ENCODE assay signal across 17 cellular contexts in the genomic region with DNA sequence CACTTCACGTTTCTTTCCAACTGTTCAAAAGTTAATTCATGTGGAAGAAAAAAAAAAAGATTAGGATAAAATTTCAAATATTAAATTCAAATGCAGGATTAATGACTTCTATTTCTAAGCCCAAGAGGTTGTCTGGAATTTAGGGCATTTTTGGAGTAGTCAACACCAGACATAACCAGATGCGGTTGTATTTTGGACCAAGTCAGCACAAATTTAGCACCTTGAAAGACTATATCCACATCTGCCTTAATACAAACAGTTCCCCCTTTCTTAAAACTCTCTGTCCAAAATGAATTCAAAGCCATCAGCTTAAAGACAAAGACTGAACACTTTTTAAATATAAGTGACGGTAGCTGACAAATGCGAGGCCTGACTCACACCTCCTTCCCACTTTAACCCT.
DNase-seq lines count a peak whose midpoint lies in the region; ATAC-seq and TF ChIP-seq lines count a peak whose summit lies in the region.
"Had no signal": no experiment of that assay in that cellular context is flagged by ENCODE, and none has a peak within 500 bp of the region (broad histone marks: within the 10 kb centered on the region; RNA-seq: fewer than 3 reads in every experiment).

No MANE protein-coding gene starts in this region.

- H3K4me3 ChIP-seq in ascending aorta, result no peak overlapping the region
- no peak overlapping the region for H3K4me3 ChIP-seq in skeletal muscle tissue (ENCODE audit: low read length in 3 of 3)
- H3K4me3 ChIP-seq in mesenchymal stem cell (ENCODE audit: insufficient read depth in 1 of 2, low read depth in 1 of 2, low read length in 2 of 2), result no peak overlapping the region
- H3K4me3 ChIP-seq: BLaER1, GM12878, GM23338 had no signal

- no peak overlapping the region for H3K4me3 Mint-ChIP-seq in nephron
- no peak overlapping the region for H3K4me3 Mint-ChIP-seq in CD14-positive monocyte
- H3K4me3 Mint-ChIP-seq: CD4-positive, alpha-beta T cell; GM23338; H9 had no signal

- peaks cover 11 to 14% of the 10 kb centered on the region in 2 donors for H3K4me1 ChIP-seq in ascending aorta
- H3K4me1 ChIP-seq in skeletal muscle tissue (ENCODE audit: control insufficient read depth in 3 of 3, insufficient read depth in 3 of 3, low read length in 3 of 3), result peaks cover 0 to 17% (median 16%) of the 10 kb centered on the region in 3 donors
- peaks cover 2% of the 10 kb centered on the region for H3K4me1 ChIP-seq in mesenchymal stem cell (ENCODE audit: control insufficient read depth, insufficient read depth, low read depth, low read length)
- H3K4me1 ChIP-seq: BLaER1 had no signal

- H3K18ac ChIP-seq in mesenchymal stem cell (ENCODE audit: low read depth in 1 of 2, low read length in 2 of 2), result no peak overlapping the region

- H3K9me3 ChIP-seq in ascending aorta (no peaks in the 10 kb centered on the region), skeletal muscle tissue (ENCODE audit: control insufficient read depth in 3 of 3, low read length in 3 of 3) (no peaks in the 10 kb centered on the region), mesenchymal stem cell (ENCODE audit: control insufficient read depth, low read length) (no peaks in the 10 kb centered on the region)
- H3K9me3 ChIP-seq: BLaER1 had no signal

- H4K8ac ChIP-seq in mesenchymal stem cell (ENCODE audit: low read length), result no peak overlapping the region

- intact Hi-C loops in ascending aorta (cut with DNase I) (no loop called here), CD14-positive monocyte (cut with micrococcal nuclease) (no loop called here)

- H3K4me2 ChIP-seq in mesenchymal stem cell (ENCODE audit: low read length, poor library complexity, severe bottlenecking), result no peak overlapping the region
- H3K4me2 ChIP-seq: BLaER1, GM23338 had no signal

- H4K91ac ChIP-seq in mesenchymal stem cell (ENCODE audit: low read length), result no peak overlapping the region

- no peak overlapping the region for H2BK12ac ChIP-seq in mesenchymal stem cell (ENCODE audit: low read length in 2 of 2)

- peak overlapping the region; percentile 34 to 84 (median 62) for H3K27ac Mint-ChIP-seq in nephron
- H3K27ac Mint-ChIP-seq in CD14-positive monocyte, result no peak overlapping the region
- H3K27ac Mint-ChIP-seq: CD4-positive, alpha-beta T cell; GM23338 had no signal

- no peak overlapping the region for H2BK120ac ChIP-seq in mesenchymal stem cell (ENCODE audit: low read depth, low read length)

- no peak overlapping the region for H3K23ac ChIP-seq in mesenchymal stem cell (ENCODE audit: low read length in 2 of 2)

- no peak overlapping the region for H3K9ac ChIP-seq in skeletal muscle tissue (ENCODE audit: low read depth in 1 of 3, low read length in 3 of 3)
- no peak overlapping the region for H3K9ac ChIP-seq in mesenchymal stem cell (ENCODE audit: low read length)
- H3K9ac ChIP-seq: BLaER1 had no signal

- H3K36me3 ChIP-seq in ascending aorta, result no peaks in the 10 kb centered on the region
- H3K36me3 ChIP-seq in skeletal muscle tissue (ENCODE audit: control insufficient read depth in 3 of 3, insufficient read depth in 3 of 3, low read length in 3 of 3), result no peaks in the 10 kb centered on the region
- no peaks in the 10 kb centered on the region for H3K36me3 ChIP-seq in mesenchymal stem cell (ENCODE audit: control insufficient read depth in 1 of 2, insufficient read depth in 2 of 2, low read depth in 1 of 2, low read length in 2 of 2)
- H3K36me3 ChIP-seq: BLaER1 had no signal

- no peak overlapping the region for H2BK5ac ChIP-seq in mesenchymal stem cell (ENCODE audit: low read depth, low read length, poor library complexity, severe bottlenecking)

- ATAC-seq in HG02885 (IDR thresholded peaks at IDR 0.05; ENCODE audit: poor library complexity, unreplicated experiment), result no peak
- ATAC-seq: GM12878, GM23338 had no signal

- H3K14ac ChIP-seq in mesenchymal stem cell (ENCODE audit: low read length in 2 of 2), result no peak overlapping the region

- no peak for TF ChIP-seq CTCF in ascending aorta (IDR thresholded peaks at IDR 0.05)
- no peak for TF ChIP-seq CTCF in nephron (IDR thresholded peaks at IDR 0.05; ENCODE audit: unreplicated experiment in 3 of 3)
- no peak for TF ChIP-seq CTCF in CD14-positive monocyte (IDR thresholded peaks at IDR 0.05)

- no peaks in the 10 kb centered on the region for H3K9me3 Mint-ChIP-seq in nephron
- peaks cover 0 to 2% (median 0%) of the 10 kb centered on the region in 7 donors for H3K9me3 Mint-ChIP-seq in CD14-positive monocyte
- H3K9me3 Mint-ChIP-seq: CD4-positive, alpha-beta T cell; GM23338 had no signal

- peaks cover 18% of the 10 kb centered on the region for H3K4me1 Mint-ChIP-seq in nephron
- peaks cover 3% of the 10 kb centered on the region for H3K4me1 Mint-ChIP-seq in CD14-positive monocyte
- H3K4me1 Mint-ChIP-seq: GM23338 had no signal

- no peak overlapping the region for H2AK5ac ChIP-seq in mesenchymal stem cell (ENCODE audit: low read length, severe bottlenecking)

- H3K79me1 ChIP-seq in mesenchymal stem cell (replicated peaks; ENCODE audit: low read length, poor library complexity, severe bottlenecking), result no peaks in the 10 kb centered on the region

- H2BK15ac ChIP-seq in mesenchymal stem cell (ENCODE audit: low read depth, poor library complexity, severe bottlenecking), result no peak overlapping the region

- H2AFZ ChIP-seq in mesenchymal stem cell (ENCODE audit: low read depth, low read length), result no peak overlapping the region
- H2AFZ ChIP-seq: GM23338 had no signal

- H3K27ac ChIP-seq in ascending aorta, result peak overlapping the region; percentile 84 to 88
- H3K27ac ChIP-seq in skeletal muscle tissue (ENCODE audit: low read depth, low read length), result peak overlapping the region; percentile 83
- no peak overlapping the region for H3K27ac ChIP-seq in mesenchymal stem cell (ENCODE audit: low read length, poor library complexity, severe bottlenecking)
- H3K27ac ChIP-seq: 22Rv1, BLaER1 had no signal

- DNase-seq in NCI-H2171 treated with DMSO at 0.1 percent for 48 hours (lab: John Stamatoyannopoulos, UW) (peak; percentile 43), NCI-H2171 (lab: John Stamatoyannopoulos, UW) (no peak), ascending aorta (ENCODE audit: low spot score in 2 of 2) (no peak), mesenchymal stem cell (no peak), CD14-positive monocyte (ENCODE audit: low spot score) (no peak)
- DNase-seq: AML-193; Calu3; CD4-positive, alpha-beta T cell; DMS79; H9 had no signal

- H3K27me3 Mint-ChIP-seq in nephron (ENCODE audit: low read depth), result peaks cover 39% of the 10 kb centered on the region
- H3K27me3 Mint-ChIP-seq in CD14-positive monocyte (ENCODE audit: low read depth in 3 of 3), result peaks cover 9 to 15% (median 11%) of the 10 kb centered on the region in 3 donors

- H3K4ac ChIP-seq in mesenchymal stem cell (ENCODE audit: low read depth in 1 of 2, low read length in 2 of 2), result no peak overlapping the region

- WGBS in mesenchymal stem cell, result 36% methylated on average over 3 of the region's 4 CpGs

- H3K27me3 ChIP-seq in ascending aorta (no peaks in the 10 kb centered on the region), skeletal muscle tissue (ENCODE audit: control insufficient read depth in 3 of 3, insufficient read depth in 3 of 3, low read length in 3 of 3) (peaks cover 0 to 6% (median 4%) of the 10 kb centered on the region in 3 donors), mesenchymal stem cell (ENCODE audit: control insufficient read depth in 1 of 2, insufficient read depth in 1 of 2, low read length in 2 of 2) (peaks cover 0 to 74% of the 10 kb centered on the region in 2 experiments)
- H3K27me3 ChIP-seq: BLaER1 had no signal

- H3K36me3 Mint-ChIP-seq in nephron (ENCODE audit: low read depth) (no peaks in the 10 kb centered on the region), CD14-positive monocyte (no peaks in the 10 kb centered on the region)

Comparison
In these comparisons a context has a peak if more than half of its experiments do, and no peak if none do; other contexts are left out.
1. H3K27ac Mint-ChIP-seq: peak in nephron (3 of 3); none in CD14-positive monocyte (0 of 7).